Comparison of ENCODE assay signal across 8 cellular contexts in genomic region chr3:16841906-16842709, GRCh38. TPM values are rescaled to one million over a fixed set of nuclear protein-coding genes. Genes with fewer than 3 reads are reported as not detected.
DNase-seq lines count a peak whose midpoint lies in the region; ATAC-seq and TF ChIP-seq lines count a peak whose summit lies in the region.

No MANE protein-coding gene starts in this region.

- peak; percentile 78 for ATAC-seq in GM23338
- peak; percentile 81 for ATAC-seq in left colon

- H3K36me3 Mint-ChIP-seq in GM23338 (ENCODE audit: low read depth) = no peaks in the 10 kb centered on the region

- peaks cover 1% of the 10 kb centered on the region for H3K27me3 Mint-ChIP-seq in GM23338 (ENCODE audit: insufficient read depth, low read depth, poor library complexity)

- TF ChIP-seq CTCF in GM13976 (IDR thresholded peaks at IDR 0.05; ENCODE audit: borderline replicate concordance, control extremely low read depth, extremely low read depth, insufficient read depth, missing control alignments) = no peak
- TF ChIP-seq CTCF in GM23338 (conservative IDR thresholded peaks at IDR 0.05; ENCODE audit: low read depth in 2 of 2) = no peak
- TF ChIP-seq CTCF in NB4 (IDR thresholded peaks at IDR 0.05; ENCODE audit: low read depth, low read length) = no peak

- peak overlapping the region; percentile 83; the same call in 1 of the 2 replicates for H2AFZ ChIP-seq in GM23338

- H3F3A ChIP-seq in GM23338 (replicated peaks; ENCODE audit: low read depth) = peaks cover 7% of the 10 kb centered on the region; the same call in 1 of the 2 replicates

- in situ Hi-C loops in GM13976 (cut with MboI; ENCODE audit: low sequenced_read_pairs, unreplicated experiment) = loop anchor here (25.0 kb wide), 1 partner anchor 570 kb away; no protein-coding TSS in a partner anchor

- H3K9me2 ChIP-seq in GM23338 (ENCODE audit: insufficient read depth) = peaks cover under 1% of the 10 kb centered on the region; the same call in 1 of the 2 replicates

- intact Hi-C loops in left colon (cut with DNase I, micrococcal nuclease) = no loop called here

- H3K79me2 ChIP-seq in GM23338 (replicated peaks; ENCODE audit: insufficient read depth) = no peaks in the 10 kb centered on the region

- peak; percentile 49 for DNase-seq in GM13976 (ENCODE audit: low spot score)
- DNase-seq in GM23338 (ENCODE audit: low spot score) = peak; percentile 34
- peak; percentile 6 for DNase-seq in NB4 (ENCODE audit: low read depth)
- DNase-seq in activated T-cell treated with anti-CD3 and anti-CD28 coated beads for 48 hours (ENCODE audit: low read depth) = peak; percentile 49
- peak; percentile 72 to 75 for DNase-seq in left colon
- peak; percentile 44 to 59 for DNase-seq in stimulated activated CD8-positive, alpha-beta memory T cell treated with anti-CD3 and anti-CD28 coated beads, Interleukin-15, amount 100 ng/mL, for 48 hours (ENCODE audit: low read depth in 2 of 2)
- DNase-seq in SIG-M5 (lab: John Stamatoyannopoulos, UW) = no peak
- no peak for DNase-seq in retina

- H4K20me1 ChIP-seq in GM23338 (replicated peaks; ENCODE audit: insufficient read depth) = no peaks in the 10 kb centered on the region

- H3K9me3 Mint-ChIP-seq in GM23338 = no peaks in the 10 kb centered on the region

- H3K4me3 ChIP-seq in GM23338 = no peak overlapping the region
- H3K4me3 ChIP-seq in NB4 (ENCODE audit: low read depth, low read length) = no peak overlapping the region

- no peak overlapping the region for H3K4me3 Mint-ChIP-seq in GM23338

- no peak overlapping the region for H3K4me2 ChIP-seq in GM23338

- H3K27ac Mint-ChIP-seq in GM23338 = no peak overlapping the region

- no peaks in the 10 kb centered on the region for H3K36me3 ChIP-seq in GM23338 (ENCODE audit: insufficient read depth)

- H3K27ac ChIP-seq in GM23338 (ENCODE audit: low read depth) = no peak overlapping the region

- H3K27me3 ChIP-seq in GM23338 (ENCODE audit: insufficient read depth) = no peaks in the 10 kb centered on the region

- H3K4me1 Mint-ChIP-seq in GM23338 = peaks cover 35% of the 10 kb centered on the region

- no peak for TF ChIP-seq POLR2A in NB4 (IDR thresholded peaks at IDR 0.05; ENCODE audit: extremely low read depth, insufficient read length)

- peaks cover 28% of the 10 kb centered on the region for H3K4me1 ChIP-seq in GM23338 (ENCODE audit: insufficient read depth)

TF ChIP-seq in GM23338, 12 proteins besides CTCF, POLR2A, EP300 and RAD21:
- TF ChIP-seq POLR2AphosphoS5 (IDR thresholded peaks at IDR 0.05; ENCODE audit: low read depth) = no peak

RNA-seq across cellular contexts. Expression of gene PLCL2, which starts 42.6 kb away (rescaled TPM):
- total RNA-seq in GM23338 (2014; rRNA removed; shearing (Covaris generic)) = 9.2 and 9.7 TPM in 2 replicates
- polyA plus RNA-seq in GM23338 (2016; fragmentation: Nextera tagmentation; extraction: Ambion mirVana) = 1.3 and 1.6 TPM in 2 replicates
- total RNA-seq in left colon = 10 to 100 TPM; 15.3 to 28.7 TPM

Comparison
In these comparisons a context has a peak if more than half of its experiments do, and no peak if none do; other contexts are left out.
1. DNase-seq: peak in GM13976 (single experiment), GM23338 (single experiment), NB4 (single experiment), activated T-cell treated with anti-CD3 and anti-CD28 coated beads for 48 hours (single experiment), left colon (2 of 2) and stimulated activated CD8-positive, alpha-beta memory T cell treated with anti-CD3 and anti-CD28 coated beads, Interleukin-15, amount 100 ng/mL, for 48 hours (2 of 2); none in SIG-M5 (single experiment) and retina (single experiment).